6 cellular contexts compared by ENCODE assay signal in genomic region chr3:10091387-10091786, GRCh38. TPM values are rescaled to one million over a fixed set of nuclear protein-coding genes. Genes with fewer than 3 reads are reported as not detected.
"Had no signal": no experiment of that assay in that cellular context is flagged by ENCODE, and none has a peak within 500 bp of the region (broad histone marks: within the 10 kb centered on the region; RNA-seq: fewer than 3 reads in every experiment).

No MANE protein-coding gene starts in this region.

RNA-seq across cellular contexts. Expression of gene FANCD2OS, which starts 16.7 kb away (rescaled TPM):
- total RNA-seq: HepG2, HT-29, HT1080, IMR-90, K562 had no signal
- polyA plus RNA-seq: HepG2, IgD-negative memory B cell, IMR-90, K562 had no signal
